Comparison of ENCODE assay signal across 8 cellular contexts in the genomic region with DNA sequence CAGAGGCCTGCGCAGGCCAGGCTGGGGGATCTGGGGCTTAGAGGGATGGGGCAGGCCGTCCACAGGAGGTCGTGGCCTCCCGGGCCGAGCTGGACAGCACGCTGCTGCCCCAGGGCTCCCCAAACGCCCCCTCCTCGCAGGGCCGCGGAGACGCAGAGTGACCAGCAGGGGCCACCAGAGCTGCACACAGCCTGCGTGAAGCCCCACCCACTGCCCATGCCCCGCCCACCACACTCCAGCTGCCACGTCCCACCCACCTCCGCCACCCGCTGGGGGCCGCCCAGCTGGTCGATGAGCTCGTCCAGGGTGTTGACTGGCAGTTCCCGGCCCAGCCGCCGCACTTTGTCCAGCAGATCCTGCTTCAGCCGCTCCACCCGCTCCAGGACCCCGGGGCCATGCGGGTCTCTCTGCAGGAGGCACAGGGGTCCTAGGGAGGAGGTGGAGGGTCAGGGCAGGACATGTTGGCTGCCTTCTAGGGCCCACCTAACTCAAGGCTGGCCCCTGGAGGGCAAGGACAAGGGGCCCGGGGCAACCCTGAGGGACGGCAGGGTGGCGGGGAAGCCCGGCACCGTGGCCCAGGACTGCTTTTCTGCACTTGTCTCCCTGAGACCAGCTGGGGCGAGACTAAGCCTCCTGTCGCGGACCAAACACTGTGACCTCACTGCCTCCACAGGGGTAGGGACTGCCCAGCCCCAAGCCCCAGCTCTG. TPM values are rescaled to one million over a fixed set of nuclear protein-coding genes. Genes with fewer than 3 reads are reported as not detected.
DNase-seq lines count a peak whose midpoint lies in the region; ATAC-seq and TF ChIP-seq lines count a peak whose summit lies in the region.

No MANE protein-coding gene starts in this region.

- H3F3A ChIP-seq in neural cell (ENCODE audit: insufficient read depth, low read length, poor library complexity, severe bottlenecking): no peaks in the 10 kb centered on the region

- H3K14ac ChIP-seq in IMR-90 (replicated peaks; ENCODE audit: low read depth, low read length): peak overlapping the region; percentile 58

- in situ Hi-C loops in IMR-90 (cut with MboI; ENCODE audit: low sequenced_read_pairs): no loop called here

- no peak for TF ChIP-seq EP300 in neural cell (conservative IDR thresholded peaks at IDR 0.05; ENCODE audit: poor library complexity, severe bottlenecking)

- intact Hi-C loops in IMR-90 (cut with micrococcal nuclease): loop anchor here (2.0 to 5.0 kb wide), 2 partner anchors 63 to 79 kb away; no protein-coding TSS in a partner anchor

- POLR2A ChIA-PET in IMR-90 (lab: Charles Lee; ENCODE audit: unreplicated experiment): interaction anchor here (0.5 kb wide), 1 partner anchor 14 kb away, joined by 6 read pairs; no protein-coding TSS in a partner anchor

- peak overlapping the region; percentile 62 for H4K5ac ChIP-seq in IMR-90 (ENCODE audit: low read depth, low read length)

- H3K36me3 ChIP-seq in IMR-90 (ENCODE audit: control insufficient read depth, insufficient read depth, low read length) (peaks cover 79% of the 10 kb centered on the region), neural cell (ENCODE audit: insufficient read depth, low read length) (no peaks in the 10 kb centered on the region)

- peaks cover 25% of the 10 kb centered on the region for H4K20me1 ChIP-seq in IMR-90 (ENCODE audit: insufficient read depth, low read length)
- no peaks in the 10 kb centered on the region for H4K20me1 ChIP-seq in neural cell (ENCODE audit: insufficient read depth)

- H2BK20ac ChIP-seq in IMR-90 (ENCODE audit: low read depth, low read length): peak overlapping the region; percentile 37

- H2AK9ac ChIP-seq in IMR-90 (replicated peaks; ENCODE audit: low read depth, low read length, poor library complexity): peak overlapping the region; percentile 97

- H2BK5ac ChIP-seq in IMR-90 (ENCODE audit: low read depth, low read length, poor library complexity, severe bottlenecking): peak overlapping the region; percentile 85

- no peak overlapping the region for H3K18ac ChIP-seq in IMR-90 (ENCODE audit: low read depth, low read length)

- peaks cover 11% of the 10 kb centered on the region for H3K4me1 ChIP-seq in IMR-90 (ENCODE audit: control insufficient read depth, insufficient read depth, low read length)

- WGBS in IMR-90 (ENCODE audit: extremely low coverage in 2 of 2, insufficient read length in 1 of 2), 2 experiments: 6% methylated on average over 9 of the region's 34 CpGs; no CpG with 5 or more reads in 1 of the 2 experiments

- ATAC-seq in IMR-90 (ENCODE audit: low read depth): peak; percentile 93

- dilution Hi-C loops in IMR-90 (cut with HindIII; ENCODE audit: low sequenced_read_pairs, unreplicated experiment): no loop called here

- H3K27me3 ChIP-seq in IMR-90 (ENCODE audit: control insufficient read depth, insufficient read depth, low read length) (no peaks in the 10 kb centered on the region), neural cell (ENCODE audit: insufficient read depth, low read depth, low read length) (no peaks in the 10 kb centered on the region)

- peak; percentile 86 for TF ChIP-seq CTCF in GM10266 (IDR thresholded peaks at IDR 0.05; ENCODE audit: control insufficient read depth, insufficient read depth, low read depth, missing control alignments)
- TF ChIP-seq CTCF in IMR-90 (conservative IDR thresholded peaks at IDR 0.05; ENCODE audit: low read depth, low read length): peak; percentile 82
- peak; percentile 69 for TF ChIP-seq CTCF in fibroblast of pulmonary artery (IDR thresholded peaks at IDR 0.05; ENCODE audit: low read length, missing control alignments)
- peak; percentile 41 for TF ChIP-seq CTCF in neural cell (IDR thresholded peaks at IDR 0.05; ENCODE audit: poor library complexity, severe bottlenecking)

- peak overlapping the region; percentile 35; the same call in 1 of the 2 replicates for H3K9ac ChIP-seq in IMR-90 (ENCODE audit: low read depth, low read length)
- H3K9ac ChIP-seq in neural cell (ENCODE audit: low read length): no peak overlapping the region

- H3K4me2 ChIP-seq in IMR-90 (ENCODE audit: low read depth, low read length): peak overlapping the region; percentile 30; the same call in 1 of the 2 replicates
- H3K4me2 ChIP-seq in neural cell (ENCODE audit: low read length): no peak overlapping the region

- CTCF ChIA-PET in IMR-90 (lab: Yijun Ruan, JAX): interaction anchor here (0.6 to 1.5 kb wide), 15 partner anchors 9 to 162 kb away, joined by 3 to 12 read pairs (median 4); partner anchors contain the start of genes CBARP, FAM174C and SBNO2

- no peak overlapping the region; the same call in 1 of the 2 replicates for H4K91ac ChIP-seq in IMR-90 (ENCODE audit: insufficient read depth, low read depth, low read length)

- H4K8ac ChIP-seq in IMR-90 (ENCODE audit: low read depth in 2 of 2, low read length in 2 of 2): peak overlapping the region in 1 of 2 experiments; percentile 72; a peak in 3 of 4 replicates

- TF ChIP-seq POLR2A in IMR-90 (IDR thresholded peaks at IDR 0.05; ENCODE audit: low read depth, low read length): no peak

- no TSS peak for BruUV-seq in IMR-90 (replicated peaks; lab: Mats Ljungman, UMichigan)

- H3K4me3 ChIP-seq in IMR-90 (ENCODE audit: insufficient read depth, low read depth, low read length) (no peak overlapping the region), fibroblast of pulmonary artery (replicated peaks; ENCODE audit: low read depth, low read length) (no peak overlapping the region), neural cell (ENCODE audit: low read length) (no peak overlapping the region)

- peak overlapping the region; percentile 74 for H3K27ac ChIP-seq in IMR-90 (ENCODE audit: insufficient read depth, low read length)
- no peak overlapping the region for H3K27ac ChIP-seq in neural cell (ENCODE audit: low read length)

- no peak overlapping the region for H3K23ac ChIP-seq in IMR-90 (ENCODE audit: low read depth, low read length)

- peak overlapping the region; percentile 86 for H3K4ac ChIP-seq in IMR-90 (ENCODE audit: low read depth, low read length)

- peak overlapping the region; percentile 67 for H2AFZ ChIP-seq in IMR-90 (replicated peaks; ENCODE audit: low read length, poor library complexity)
- H2AFZ ChIP-seq in neural cell (ENCODE audit: low read depth, low read length): no peak overlapping the region

- peak; percentile 99 for DNase-seq in GM10266 (ENCODE audit: extremely low spot score)
- DNase-seq in IMR-90: peak; percentile 94
- DNase-seq in RKO (ENCODE audit: low spot score): peak; percentile 92
- DNase-seq in activated effector memory CD4-positive, alpha-beta T cell treated with Interleukin-2 at 50 U/mL for 16 hours: peak; percentile 64
- DNase-seq in fibroblast of pulmonary artery (ENCODE audit: low read depth): peak; percentile 95
- DNase-seq in stimulated activated naive CD4-positive, alpha-beta T cell treated with Interleukin-2 at 50 U/mL for 16 hours (lab: John Stamatoyannopoulos, UW): peak; percentile 74
- no peak for DNase-seq in DMS79 (lab: John Stamatoyannopoulos, UW)

- no peaks in the 10 kb centered on the region for H3K79me2 ChIP-seq in neural cell (replicated peaks; ENCODE audit: insufficient read depth, low read length)

- peak overlapping the region; percentile 90 for H2AK5ac ChIP-seq in IMR-90 (ENCODE audit: low read depth, low read length)

- 0 out of 2 replicates have a peak overlapping the region, but pooled peaks have one; percentile 29 for H2BK120ac ChIP-seq in IMR-90 (ENCODE audit: low read depth, low read length)

- H3K9me3 ChIP-seq in IMR-90 (ENCODE audit: control insufficient read depth, insufficient read depth, low read length) (no peaks in the 10 kb centered on the region), neural cell (ENCODE audit: low read length) (no peaks in the 10 kb centered on the region)

- no peak overlapping the region for H2BK15ac ChIP-seq in IMR-90 (ENCODE audit: low read depth, low read length)

- TF ChIP-seq RAD21 in IMR-90 (IDR thresholded peaks at IDR 0.05; ENCODE audit: low read length) (peak; percentile 76), neural cell (conservative IDR thresholded peaks at IDR 0.05) (no peak)

- H3K9me2 ChIP-seq in neural cell (ENCODE audit: insufficient read depth, low read length): no peaks in the 10 kb centered on the region

- H3K79me1 ChIP-seq in IMR-90 (ENCODE audit: low read depth in 1 of 2, low read length in 2 of 2): peaks cover 11 to 23% of the 10 kb centered on the region in 2 experiments

- no peaks in the 10 kb centered on the region for H3K9me1 ChIP-seq in IMR-90 (ENCODE audit: insufficient read depth, low read length)

- no peak overlapping the region for H3K56ac ChIP-seq in IMR-90 (ENCODE audit: extremely low read depth, insufficient read depth, low read length)

TF ChIP-seq in IMR-90, 13 proteins besides CTCF, POLR2A, EP300 and RAD21 (continues in another document):
- TF ChIP-seq MAFK (IDR thresholded peaks at IDR 0.05; ENCODE audit: low read depth, low read length) (no peak), MXI1 (IDR thresholded peaks at IDR 0.05; ENCODE audit: borderline replicate concordance, low read depth, low read length) (0 out of 2 replicates have a peak, but pooled peaks have one; percentile 12), SMC3 (IDR thresholded peaks at IDR 0.05; ENCODE audit: low read depth, low read length) (peak; percentile 73), CEBPB (IDR thresholded peaks at IDR 0.05; ENCODE audit: low read depth, low read length) (no peak)

TF ChIP-seq in neural cell, 6 proteins besides CTCF, POLR2A, EP300 and RAD21 (continues in another document):
- TF ChIP-seq MXI1 (conservative IDR thresholded peaks at IDR 0.05; ENCODE audit: poor library complexity, severe bottlenecking): no peak

RNA-seq across cellular contexts. Expression of gene GPX4, which starts 9.6 kb away (rescaled TPM):
- total RNA-seq in IMR-90 (2012; rRNA removed): 357 and 415 TPM in 2 replicates
- polyA plus RNA-seq in IMR-90 (2012; rRNA removed) (1,083 and 1,136 TPM in 2 replicates), neural cell (713 and 812 TPM in 2 replicates)
- polyA plus RNA-seq in IMR-90 (2012; cell fraction: cytosol; rRNA removed): 2,056 and 2,058 TPM in 2 replicates
- 1,128 and 1,215 TPM in 2 replicates for polyA plus RNA-seq in IMR-90 (2012; cell fraction: nucleus; rRNA removed; ENCODE audit: low replicate concordance)
- polyA minus RNA-seq in neural cell: 192 and 197 TPM in 2 replicates

RNA-seq across cellular contexts. Expression of gene POLR2E, which starts 18.3 kb away (rescaled TPM):
- total RNA-seq in IMR-90 (2012; rRNA removed): 195 and 294 TPM in 2 replicates
- polyA plus RNA-seq in IMR-90 (2012; rRNA removed): 391 and 449 TPM in 2 replicates
- polyA plus RNA-seq in IMR-90 (2012; cell fraction: cytosol; rRNA removed): 408 and 821 TPM in 2 replicates
- polyA plus RNA-seq in IMR-90 (2012; cell fraction: nucleus; rRNA removed; ENCODE audit: low replicate concordance): 242 and 436 TPM in 2 replicates
- 168 and 172 TPM in 2 replicates for polyA plus RNA-seq in neural cell
- 83.0 and 96.4 TPM in 2 replicates for polyA minus RNA-seq in neural cell

RNA-seq across cellular contexts. Expression of gene ARHGAP45, which starts 46.5 kb away (rescaled TPM):
- 0.83 and 1.3 TPM in 2 replicates for total RNA-seq in IMR-90 (2012; rRNA removed)
- polyA plus RNA-seq in IMR-90 (2012; rRNA removed): 1.4 and 1.7 TPM in 2 replicates
- 2.0 and 2.2 TPM in 2 replicates for polyA plus RNA-seq in IMR-90 (2012; cell fraction: cytosol; rRNA removed)
- 3.0 and 10.5 TPM in 2 replicates for polyA plus RNA-seq in IMR-90 (2012; cell fraction: nucleus; rRNA removed; ENCODE audit: low replicate concordance)
- 2.8 and 3.3 TPM in 2 replicates for polyA plus RNA-seq in neural cell
- 1.2 and 1.4 TPM in 2 replicates for polyA minus RNA-seq in neural cell
